Comparison of ENCODE assay signal across 12 cellular contexts in genomic region chr3:193865339-193865738, GRCh38.
DNase-seq lines count a peak whose midpoint lies in the region; ATAC-seq lines count a peak whose summit lies in the region.
"Had no signal": no experiment of that assay in that cellular context is flagged by ENCODE, and none has a peak within 500 bp of the region (broad histone marks: within the 10 kb centered on the region; RNA-seq: fewer than 3 reads in every experiment).

No MANE protein-coding gene starts in this region.

- no peak overlapping the region for H3K23ac ChIP-seq in neuronal stem cell (ENCODE audit: low read depth, low read length, poor library complexity)

- H3K4ac ChIP-seq in neuronal stem cell (ENCODE audit: low read length): no peak overlapping the region

- no peak overlapping the region for H2BK15ac ChIP-seq in neuronal stem cell (ENCODE audit: low read length)

- H3K9me3 ChIP-seq in neuronal stem cell (replicated peaks in 1 of 2; ENCODE audit: control insufficient read depth in 2 of 2, insufficient read depth in 1 of 2, low read depth in 1 of 2, low read length in 2 of 2): no peaks in the 10 kb centered on the region

- H3K27me3 Mint-ChIP-seq in activated CD8-positive, alpha-beta T cell treated with anti-CD3 and anti-CD28 coated beads, Interleukin-2, amount 10 ng/mL, durations not matched to agents 7 days and 5 days (ENCODE audit: low read depth): peaks cover 39% of the 10 kb centered on the region

- H3K4me2 ChIP-seq in neuronal stem cell (ENCODE audit: insufficient read depth, low read length, poor library complexity, severe bottlenecking): no peak overlapping the region

- no peak overlapping the region for H3K4me3 ChIP-seq in neuronal stem cell (ENCODE audit: low read length in 2 of 2)

- H3K79me1 ChIP-seq in neuronal stem cell (ENCODE audit: low read depth, low read length): no peaks in the 10 kb centered on the region

- H4K91ac ChIP-seq in neuronal stem cell (ENCODE audit: low read depth, low read length, poor library complexity): no peak overlapping the region

- no CpG with 5 or more reads among the region's 1 CpG for WGBS in neuronal stem cell (ENCODE audit: extremely low coverage in 2 of 2, insufficient read length in 2 of 2, insufficient replicate concordance in 1 of 2), 2 donors

- H3K27me3 ChIP-seq in neuronal stem cell (ENCODE audit: control insufficient read depth in 3 of 3, insufficient read depth in 3 of 3, low read depth in 1 of 3, low read length in 3 of 3): no peaks in the 10 kb centered on the region

- ATAC-seq in GM18498 (IDR thresholded peaks at IDR 0.05; ENCODE audit: unreplicated experiment): peak; percentile 90
- peak; percentile 81 for ATAC-seq in GM19468 (IDR thresholded peaks at IDR 0.05; ENCODE audit: extremely low read depth, unreplicated experiment)
- ATAC-seq in HG03025 (IDR thresholded peaks at IDR 0.05; ENCODE audit: low FRiP score, unreplicated experiment): peak; percentile 79
- no peak for ATAC-seq in activated CD8-positive, alpha-beta T cell treated with anti-CD3 and anti-CD28 coated beads, Interleukin-2, amount 10 ng/mL, durations not matched to agents 7 days and 5 days

- no peak overlapping the region for H3K27ac Mint-ChIP-seq in activated CD8-positive, alpha-beta T cell treated with anti-CD3 and anti-CD28 coated beads, Interleukin-2, amount 10 ng/mL, durations not matched to agents 7 days and 5 days
- H3K27ac Mint-ChIP-seq: activated naive CD4-positive, alpha-beta T cell treated with anti-CD3 and anti-CD28 coated beads, Interleukin-2, amount 50 U/mL, for 24 hours had no signal

- H3K36me3 ChIP-seq in neuronal stem cell (replicated peaks in 1 of 2; ENCODE audit: control insufficient read depth in 2 of 2, insufficient read depth in 2 of 2, low read length in 2 of 2): no peaks in the 10 kb centered on the region

- H3K4me1 ChIP-seq in neuronal stem cell (ENCODE audit: control insufficient read depth in 2 of 2, insufficient read depth in 1 of 2, low read depth in 1 of 2, low read length in 2 of 2): peaks cover 13 to 18% of the 10 kb centered on the region in 2 donors

- H2BK12ac ChIP-seq in neuronal stem cell (ENCODE audit: low read length): no peak overlapping the region

- no peaks in the 10 kb centered on the region for H3K36me3 Mint-ChIP-seq in activated CD8-positive, alpha-beta T cell treated with anti-CD3 and anti-CD28 coated beads, Interleukin-2, amount 10 ng/mL, durations not matched to agents 7 days and 5 days (ENCODE audit: low read depth)
- H3K36me3 Mint-ChIP-seq: activated naive CD4-positive, alpha-beta T cell treated with anti-CD3 and anti-CD28 coated beads, Interleukin-2, amount 50 U/mL, for 24 hours had no signal

- no peak overlapping the region for H3K27ac ChIP-seq in neuronal stem cell (replicated peaks; ENCODE audit: low read length)
- H3K27ac ChIP-seq: C4-2B, VCaP had no signal

- no peaks in the 10 kb centered on the region for H3K9me3 Mint-ChIP-seq in activated CD8-positive, alpha-beta T cell treated with anti-CD3 and anti-CD28 coated beads, Interleukin-2, amount 10 ng/mL, durations not matched to agents 7 days and 5 days (ENCODE audit: insufficient read depth)
- H3K9me3 Mint-ChIP-seq: activated naive CD4-positive, alpha-beta T cell treated with anti-CD3 and anti-CD28 coated beads, Interleukin-2, amount 50 U/mL, for 24 hours had no signal

- DNase-seq in NOMO-1 (lab: John Stamatoyannopoulos, UW; ENCODE audit: unreplicated experiment in 2 of 2) (peak; percentile 46 to 79), neuronal stem cell (ENCODE audit: low spot score) (no peak), globus pallidus (ENCODE audit: low spot score) (no peak), NCI-H1694 treated with DMSO at 0.1 percent for 48 hours (lab: John Stamatoyannopoulos, UW) (no peak)
- no peak for DNase-seq in activated CD8-positive, alpha-beta T cell treated with anti-CD3 and anti-CD28 coated beads, Interleukin-2, amount 10 ng/mL, durations not matched to agents 7 days and 5 days
- DNase-seq: trophoblast cell had no signal

- no peak overlapping the region for H3K14ac ChIP-seq in neuronal stem cell (ENCODE audit: low read length)

- H3K4me1 Mint-ChIP-seq in activated CD8-positive, alpha-beta T cell treated with anti-CD3 and anti-CD28 coated beads, Interleukin-2, amount 10 ng/mL, durations not matched to agents 7 days and 5 days (ENCODE audit: low read depth): peaks cover 9% of the 10 kb centered on the region

- H3K18ac ChIP-seq in neuronal stem cell (ENCODE audit: low read length): no peak overlapping the region

- H3K4me3 Mint-ChIP-seq in activated CD8-positive, alpha-beta T cell treated with anti-CD3 and anti-CD28 coated beads, Interleukin-2, amount 10 ng/mL, durations not matched to agents 7 days and 5 days: no peak overlapping the region
- H3K4me3 Mint-ChIP-seq: activated naive CD4-positive, alpha-beta T cell treated with anti-CD3 and anti-CD28 coated beads, Interleukin-2, amount 50 U/mL, for 24 hours had no signal

- no peak overlapping the region for H3K9ac ChIP-seq in neuronal stem cell (ENCODE audit: low read depth, low read length, poor library complexity)

- no peak overlapping the region for H2AK5ac ChIP-seq in neuronal stem cell (ENCODE audit: low read depth, low read length)

- H2BK5ac ChIP-seq in neuronal stem cell (ENCODE audit: low read length): no peak overlapping the region

- POLR2A ChIA-PET in activated CD8-positive, alpha-beta T cell treated with anti-CD3 and anti-CD28 coated beads, Interleukin-2, amount 10 ng/mL, durations not matched to agents 7 days and 5 days (lab: Charles Lee): no interaction called here

- no peak overlapping the region for H2BK120ac ChIP-seq in neuronal stem cell (ENCODE audit: low read depth, low read length)

- H2AFZ ChIP-seq in neuronal stem cell (ENCODE audit: low read length): no peak overlapping the region

- CTCF ChIA-PET in activated CD8-positive, alpha-beta T cell treated with anti-CD3 and anti-CD28 coated beads, Interleukin-2, amount 10 ng/mL, durations not matched to agents 7 days and 5 days (lab: Charles Lee): no interaction called here

- H4K8ac ChIP-seq in neuronal stem cell (ENCODE audit: low read depth, low read length): no peak overlapping the region

Comparison
In these comparisons a context has a peak if more than half of its experiments do, and no peak if none do; other contexts are left out.
1. DNase-seq: peak in NOMO-1 (2 of 2); none in neuronal stem cell (single experiment), activated CD8-positive, alpha-beta T cell treated with anti-CD3 and anti-CD28 coated beads, Interleukin-2, amount 10 ng/mL, durations not matched to agents 7 days and 5 days (single experiment), globus pallidus (single experiment) and NCI-H1694 treated with DMSO at 0.1 percent for 48 hours (single experiment).